Comparison of ENCODE assay signal across 7 cellular contexts in genomic region chr6:45353654-45354053, GRCh38. TPM values are rescaled to one million over a fixed set of nuclear protein-coding genes. Genes with fewer than 3 reads are reported as not detected.
"Had no signal": no experiment of that assay in that cellular context is flagged by ENCODE, and none has a peak within 500 bp of the region (broad histone marks: within the 10 kb centered on the region; RNA-seq: fewer than 3 reads in every experiment).

No MANE protein-coding gene starts in this region.

- ATAC-seq: GM12878 had no signal

- FAIRE-seq: GM12878, GM12892, GM18507, GM19239 had no signal

- DNase-seq: GDM1, GF-D8 had no signal

- H3K4me3 ChIP-seq: GM12878 had no signal

RNA-seq across cellular contexts. Expression of gene RUNX2, which starts 25.5 kb away (rescaled TPM):
- total RNA-seq: G401 had no signal
